In genomic region chr2:59905731-59906130, GRCh38 we compare ENCODE assay signal across 17 cellular contexts.
DNase-seq lines count a peak whose midpoint lies in the region; ATAC-seq lines count a peak whose summit lies in the region.
"Had no signal": no experiment of that assay in that cellular context is flagged by ENCODE, and none has a peak within 500 bp of the region (broad histone marks: within the 10 kb centered on the region; RNA-seq: fewer than 3 reads in every experiment).

No MANE protein-coding gene starts in this region.

- no peaks in the 10 kb centered on the region for H3K4me1 ChIP-seq in Karpas-422 (ENCODE audit: low read length)
- H3K4me1 ChIP-seq: HAP-1 had no signal

- H2AFZ ChIP-seq in Karpas-422 (ENCODE audit: low read length), result no peak overlapping the region

- no peak overlapping the region for H3K9ac ChIP-seq in Karpas-422 (ENCODE audit: low read length)

- no peak overlapping the region for H3K4me2 ChIP-seq in Karpas-422 (ENCODE audit: low read depth, low read length, poor library complexity, severe bottlenecking)

- no peak overlapping the region for H3K4me3 Mint-ChIP-seq in activated T-cell treated with anti-CD3 and anti-CD28 coated beads, Interleukin-2, amount 50 U/mL, for 72 hours
- no peak overlapping the region for H3K4me3 Mint-ChIP-seq in activated T-helper 17 cell treated with anti-CD3 and anti-CD28 coated beads, Interleukin-2, amount 50 U/mL, for 72 hours
- H3K4me3 Mint-ChIP-seq: CD14-positive monocyte; CD8-positive, alpha-beta T cell had no signal

- no peak for DNase-seq in activated T-cell treated with anti-CD3 and anti-CD28 coated beads, Interleukin-2, amount 50 U/mL, for 72 hours
- no peak for DNase-seq in activated T-cell treated with anti-CD3 and anti-CD28 coated beads, Interleukin-2, amount 50 U/mL, for 1 hour
- DNase-seq in Karpas-422 (no peak), Right ventricle myocardium superior (no peak)
- DNase-seq: CD8-positive, alpha-beta T cell; COR-L47; DMS153; DMS79 treated with DMSO at 0.1 percent for 48 hours; EL had no signal

- H3K27me3 Mint-ChIP-seq in activated T-cell treated with anti-CD3 and anti-CD28 coated beads, Interleukin-2, amount 50 U/mL, for 72 hours (ENCODE audit: low read depth), result no peaks in the 10 kb centered on the region
- H3K27me3 Mint-ChIP-seq in activated T-helper 17 cell treated with anti-CD3 and anti-CD28 coated beads, Interleukin-2, amount 50 U/mL, for 72 hours, result peaks cover 4% of the 10 kb centered on the region

- no peak overlapping the region for H3K27ac ChIP-seq in Karpas-422 (ENCODE audit: low read length)
- H3K27ac ChIP-seq: 22Rv1 had no signal

- no peaks in the 10 kb centered on the region for H3K79me2 ChIP-seq in Karpas-422 (ENCODE audit: low read length)

- H3K36me3 Mint-ChIP-seq in activated T-cell treated with anti-CD3 and anti-CD28 coated beads, Interleukin-2, amount 50 U/mL, for 72 hours (ENCODE audit: insufficient read depth in 2 of 2), result no peaks in the 10 kb centered on the region
- H3K36me3 Mint-ChIP-seq in activated T-helper 17 cell treated with anti-CD3 and anti-CD28 coated beads, Interleukin-2, amount 50 U/mL, for 72 hours (ENCODE audit: low read depth), result no peaks in the 10 kb centered on the region
- H3K36me3 Mint-ChIP-seq: CD14-positive monocyte; CD8-positive, alpha-beta T cell had no signal

- H3K4me3 ChIP-seq in Karpas-422 (ENCODE audit: low read length), result no peak overlapping the region
- H3K4me3 ChIP-seq: HAP-1, K562 had no signal

- no peaks in the 10 kb centered on the region for H4K20me1 ChIP-seq in Karpas-422 (ENCODE audit: insufficient read depth, low read depth, low read length)

- intact Hi-C loops in Right ventricle myocardium superior (cut with DNase I), result no loop called here

- H3K9me2 ChIP-seq in Karpas-422 (replicated peaks; ENCODE audit: insufficient read depth, low read length), result no peaks in the 10 kb centered on the region

- no peaks in the 10 kb centered on the region for H3K36me3 ChIP-seq in Karpas-422 (ENCODE audit: insufficient read depth, low read length)
- H3K36me3 ChIP-seq: HAP-1 had no signal

- H3K27me3 ChIP-seq in Karpas-422 (ENCODE audit: low read length), result no peaks in the 10 kb centered on the region

- peak overlapping the region; percentile 38 for H3K27ac Mint-ChIP-seq in activated T-cell treated with anti-CD3 and anti-CD28 coated beads, Interleukin-2, amount 50 U/mL, for 72 hours
- no peak overlapping the region for H3K27ac Mint-ChIP-seq in activated T-helper 17 cell treated with anti-CD3 and anti-CD28 coated beads, Interleukin-2, amount 50 U/mL, for 72 hours
- H3K27ac Mint-ChIP-seq: CD14-positive monocyte; CD8-positive, alpha-beta T cell had no signal

- ATAC-seq in activated T-cell treated with anti-CD3 and anti-CD28 coated beads, Interleukin-2, amount 50 U/mL, for 72 hours (replicated peaks in 1 of 2), result no peak
- ATAC-seq in HG02610 (IDR thresholded peaks at IDR 0.05; ENCODE audit: unreplicated experiment) (peak; percentile 90), HG02973 (IDR thresholded peaks at IDR 0.05; ENCODE audit: unreplicated experiment) (peak; percentile 70), GM21786 (IDR thresholded peaks at IDR 0.05; ENCODE audit: unreplicated experiment) (no peak), Right ventricle myocardium superior (ENCODE audit: poor library complexity) (no peak)
- peak; percentile 48 for ATAC-seq in activated T-helper 17 cell treated with anti-CD3 and anti-CD28 coated beads, Interleukin-2, amount 50 U/mL, for 72 hours (replicated peaks)
- ATAC-seq: CD8-positive, alpha-beta T cell; K562 had no signal

- no peaks in the 10 kb centered on the region for H3K9me3 ChIP-seq in Karpas-422 (ENCODE audit: low read length)
- H3K9me3 ChIP-seq: HAP-1 had no signal

- H3K4me1 Mint-ChIP-seq in activated T-cell treated with anti-CD3 and anti-CD28 coated beads, Interleukin-2, amount 50 U/mL, for 72 hours (ENCODE audit: low read depth), result peaks cover 25% of the 10 kb centered on the region
- no peaks in the 10 kb centered on the region for H3K4me1 Mint-ChIP-seq in activated T-helper 17 cell treated with anti-CD3 and anti-CD28 coated beads, Interleukin-2, amount 50 U/mL, for 72 hours

- no peaks in the 10 kb centered on the region for H3K9me3 Mint-ChIP-seq in activated T-cell treated with anti-CD3 and anti-CD28 coated beads, Interleukin-2, amount 50 U/mL, for 72 hours
- no peaks in the 10 kb centered on the region for H3K9me3 Mint-ChIP-seq in activated T-helper 17 cell treated with anti-CD3 and anti-CD28 coated beads, Interleukin-2, amount 50 U/mL, for 72 hours
- H3K9me3 Mint-ChIP-seq: CD8-positive, alpha-beta T cell had no signal

Comparison
In these comparisons a context has a peak if more than half of its experiments do, and no peak if none do; other contexts are left out.
1. ATAC-seq: peak in HG02610 (single experiment), HG02973 (single experiment) and activated T-helper 17 cell treated with anti-CD3 and anti-CD28 coated beads, Interleukin-2, amount 50 U/mL, for 72 hours (single experiment); none in activated T-cell treated with anti-CD3 and anti-CD28 coated beads, Interleukin-2, amount 50 U/mL, for 72 hours (0 of 2), GM21786 (single experiment) and Right ventricle myocardium superior (single experiment).